ENCODE assay signal across 28 cellular contexts in the genomic region with DNA sequence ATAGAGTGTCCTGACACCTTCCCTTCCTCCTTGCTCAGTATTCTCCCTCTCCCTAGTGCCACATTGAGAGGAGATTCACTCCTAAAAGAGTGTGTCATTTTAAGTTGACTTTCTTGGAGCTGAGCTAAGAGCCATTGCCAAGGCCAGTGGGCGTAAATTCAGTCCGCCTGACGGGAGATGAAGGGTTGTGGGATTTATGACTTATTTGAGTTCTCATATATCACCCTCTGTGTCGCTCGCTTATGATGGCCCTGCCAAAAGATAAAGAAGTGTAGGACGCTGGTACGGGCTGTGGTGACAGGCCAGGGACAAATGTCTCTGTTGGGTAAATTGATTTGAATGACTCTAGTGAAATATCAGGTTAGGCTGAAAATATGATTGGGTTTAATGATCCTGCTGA.
"Had no signal": no experiment of that assay in that cellular context is flagged by ENCODE, and none has a peak within 500 bp of the region (broad histone marks: within the 10 kb centered on the region; RNA-seq: fewer than 3 reads in every experiment).

No MANE protein-coding gene starts in this region.

- ATAC-seq: activated CD8-positive, alpha-beta T cell treated with anti-CD3 and anti-CD28 coated beads for 36 hours; activated T-cell treated with anti-CD3 and anti-CD28 coated beads, Interleukin-2, amount 50 U/mL, for 72 hours; activated T-helper 17 cell treated with anti-CD3 and anti-CD28 coated beads, Interleukin-2, amount 50 U/mL, for 72 hours; Right ventricle myocardium inferior had no signal

- H3K27ac ChIP-seq: KMS-11, PC-9, RWPE1 had no signal

- DNase-seq: activated CD4-positive, alpha-beta T cell treated with anti-CD3 and anti-CD28 coated beads, Interleukin-2, amount 10 ng/mL, durations not matched to agents 24 days and 14 days; activated CD4-positive, alpha-beta T cell treated with anti-CD3 and anti-CD28 coated beads, Interleukin-2, amount 50 U/mL, for 4 hours; activated CD8-positive, alpha-beta T cell treated with anti-CD3 and anti-CD28 coated beads for 36 hours; activated gamma-delta T cell; activated naive CD4-positive, alpha-beta T cell treated with Interleukin-2 at 50 U/mL for 16 hours; activated naive CD8-positive, alpha-beta T cell treated with anti-CD3 and anti-CD28 coated beads, Interleukin-2, amount 10 ng/mL, durations not matched to agents 7 days and 5 days; activated T-cell treated with anti-CD3 and anti-CD28 coated beads, Interleukin-2, amount 50 U/mL, for 1 hour; activated T-cell treated with anti-CD3 and anti-CD28 coated beads, Interleukin-2, amount 50 U/mL, for 72 hours; caudate nucleus; cerebellar nuclear complex; MM.1S; MV-4-11; NCI-H1092 treated with DMSO at 0.1 percent for 48 hours; NCI-H1436; NCI-H1694; NCI-H1930; NCI-H2081 treated with DMSO at 0.1 percent for 48 hours; NCI-H345; NCI-H524 treated with DMSO at 0.1 percent for 48 hours; NCI-H748 treated with DMSO at 0.1 percent for 48 hours; NK-92 treated with Interleukin-12 subunit alpha and Interleukin-12 subunit beta, amount 100 ng/mL, for 24 hours; PC-9; SIG-M5; T1000 had no signal

- H3K4me3 ChIP-seq: PC-9 had no signal
